19 cellular contexts compared by ENCODE assay signal in genomic region chr9:94859226-94859625, GRCh38.
DNase-seq lines count a peak whose midpoint lies in the region; ATAC-seq and TF ChIP-seq lines count a peak whose summit lies in the region.
"Had no signal": no experiment of that assay in that cellular context is flagged by ENCODE, and none has a peak within 500 bp of the region (broad histone marks: within the 10 kb centered on the region; RNA-seq: fewer than 3 reads in every experiment).

No MANE protein-coding gene starts in this region.

- no peak overlapping the region for H3K9ac ChIP-seq in smooth muscle cell (ENCODE audit: low read depth)

- DNase-seq in CD4-positive, CD25-positive, alpha-beta regulatory T cell: no peak
- DNase-seq in NCI-H82 (lab: John Stamatoyannopoulos, UW) (peak; percentile 84), smooth muscle cell (lab: John Stamatoyannopoulos, UW; ENCODE audit: unreplicated experiment) (no peak), germinal center (ENCODE audit: low spot score) (no peak), SHP77 (lab: John Stamatoyannopoulos, UW) (no peak), hepatic stellate cell (ENCODE audit: low spot score) (no peak), NCI-H2171 treated with DMSO at 0.1 percent for 48 hours (lab: John Stamatoyannopoulos, UW) (no peak)
- no peak for DNase-seq in effector memory CD8-positive, alpha-beta T cell
- DNase-seq: C1 segment of cervical spinal cord, GDM1, HCEC 1CT, NCI-H1105, NCI-H2081, NCI-H510A, NCI-H748 treated with DMSO at 0.1 percent for 48 hours, OCI-M1, RPMI8226, SIG-M5 had no signal

- H3K27me3 Mint-ChIP-seq in CD4-positive, CD25-positive, alpha-beta regulatory T cell: no peaks in the 10 kb centered on the region
- H3K27me3 Mint-ChIP-seq in effector memory CD8-positive, alpha-beta T cell: no peaks in the 10 kb centered on the region

- no peak overlapping the region for H3K27ac ChIP-seq in CD4-positive, CD25-positive, alpha-beta regulatory T cell (ENCODE audit: insufficient read depth, low read length, poor library complexity, severe bottlenecking)
- H3K27ac ChIP-seq in smooth muscle cell (ENCODE audit: low read depth): peak overlapping the region; percentile 4

- peaks cover 34 to 48% (median 41%) of the 10 kb centered on the region in 4 donors for H3K4me1 Mint-ChIP-seq in CD4-positive, CD25-positive, alpha-beta regulatory T cell
- H3K4me1 Mint-ChIP-seq in effector memory CD8-positive, alpha-beta T cell (ENCODE audit: low read depth in 2 of 2): peaks cover 36 to 46% of the 10 kb centered on the region in 2 donors

- no peaks in the 10 kb centered on the region for H3K36me3 ChIP-seq in CD4-positive, CD25-positive, alpha-beta regulatory T cell (ENCODE audit: control insufficient read depth, insufficient read depth, low read length)
- H3K36me3 ChIP-seq in smooth muscle cell (ENCODE audit: low read depth): no peaks in the 10 kb centered on the region

- peaks cover 7% of the 10 kb centered on the region for H3K36me3 Mint-ChIP-seq in CD4-positive, CD25-positive, alpha-beta regulatory T cell
- H3K36me3 Mint-ChIP-seq in effector memory CD8-positive, alpha-beta T cell (ENCODE audit: insufficient read depth): peaks cover 18% of the 10 kb centered on the region

- H2AFZ ChIP-seq in smooth muscle cell (ENCODE audit: low read depth): no peak overlapping the region

- peaks cover 10% of the 10 kb centered on the region for H3K79me2 ChIP-seq in smooth muscle cell (ENCODE audit: low read depth)

- H3K9me3 Mint-ChIP-seq in CD4-positive, CD25-positive, alpha-beta regulatory T cell: no peaks in the 10 kb centered on the region
- H3K9me3 Mint-ChIP-seq in effector memory CD8-positive, alpha-beta T cell: peaks cover 1 to 7% of the 10 kb centered on the region in 2 donors

- H3K27me3 ChIP-seq in CD4-positive, CD25-positive, alpha-beta regulatory T cell (ENCODE audit: control insufficient read depth, insufficient read depth, low read length): no peaks in the 10 kb centered on the region
- no peaks in the 10 kb centered on the region for H3K27me3 ChIP-seq in smooth muscle cell (ENCODE audit: low read depth)

- 79% methylated on average over 2 of the region's 2 CpGs for WGBS in smooth muscle cell (ENCODE audit: low lambda C conversion rate)

- H3K4me3 Mint-ChIP-seq in CD4-positive, CD25-positive, alpha-beta regulatory T cell: no peak overlapping the region
- H3K4me3 Mint-ChIP-seq in effector memory CD8-positive, alpha-beta T cell: no peak overlapping the region

- H3K4me3 ChIP-seq in CD4-positive, CD25-positive, alpha-beta regulatory T cell (ENCODE audit: low read depth, low read length): no peak overlapping the region
- H3K4me3 ChIP-seq in smooth muscle cell: no peak overlapping the region

- H4K20me1 ChIP-seq in smooth muscle cell (ENCODE audit: low read depth): no peaks in the 10 kb centered on the region

- no peak overlapping the region for H3K4me2 ChIP-seq in smooth muscle cell

- peaks cover 29% of the 10 kb centered on the region for H3K4me1 ChIP-seq in CD4-positive, CD25-positive, alpha-beta regulatory T cell (ENCODE audit: control insufficient read depth, insufficient read depth, low read length, poor library complexity, severe bottlenecking)
- H3K4me1 ChIP-seq in smooth muscle cell (ENCODE audit: low read depth): no peaks in the 10 kb centered on the region

- TF ChIP-seq CTCF in smooth muscle cell (IDR thresholded peaks at IDR 0.05; ENCODE audit: borderline replicate concordance, insufficient read depth, poor library complexity, severe bottlenecking): no peak

- peaks cover 13% of the 10 kb centered on the region for H3F3A ChIP-seq in smooth muscle cell (ENCODE audit: low read depth)

- no peaks in the 10 kb centered on the region for H3K9me3 ChIP-seq in CD4-positive, CD25-positive, alpha-beta regulatory T cell (ENCODE audit: control insufficient read depth in 2 of 2, low read length in 2 of 2)
- no peaks in the 10 kb centered on the region for H3K9me3 ChIP-seq in smooth muscle cell (replicated peaks; ENCODE audit: low read depth)

- no peak for ATAC-seq in CD4-positive, CD25-positive, alpha-beta regulatory T cell (ENCODE audit: low read depth in 2 of 2)
- no peak for ATAC-seq in effector memory CD8-positive, alpha-beta T cell (replicated peaks)
- ATAC-seq: SK-N-SH treated with all-trans-retinoic acid at 6 μM for 48 hours had no signal

- peak overlapping the region in 2 of 3 donors; percentile 93 to 97 for H3K27ac Mint-ChIP-seq in CD4-positive, CD25-positive, alpha-beta regulatory T cell
- peak overlapping the region; percentile 81 to 95 for H3K27ac Mint-ChIP-seq in effector memory CD8-positive, alpha-beta T cell
